Comparison of ENCODE assay signal across 28 cellular contexts in the genomic region with DNA sequence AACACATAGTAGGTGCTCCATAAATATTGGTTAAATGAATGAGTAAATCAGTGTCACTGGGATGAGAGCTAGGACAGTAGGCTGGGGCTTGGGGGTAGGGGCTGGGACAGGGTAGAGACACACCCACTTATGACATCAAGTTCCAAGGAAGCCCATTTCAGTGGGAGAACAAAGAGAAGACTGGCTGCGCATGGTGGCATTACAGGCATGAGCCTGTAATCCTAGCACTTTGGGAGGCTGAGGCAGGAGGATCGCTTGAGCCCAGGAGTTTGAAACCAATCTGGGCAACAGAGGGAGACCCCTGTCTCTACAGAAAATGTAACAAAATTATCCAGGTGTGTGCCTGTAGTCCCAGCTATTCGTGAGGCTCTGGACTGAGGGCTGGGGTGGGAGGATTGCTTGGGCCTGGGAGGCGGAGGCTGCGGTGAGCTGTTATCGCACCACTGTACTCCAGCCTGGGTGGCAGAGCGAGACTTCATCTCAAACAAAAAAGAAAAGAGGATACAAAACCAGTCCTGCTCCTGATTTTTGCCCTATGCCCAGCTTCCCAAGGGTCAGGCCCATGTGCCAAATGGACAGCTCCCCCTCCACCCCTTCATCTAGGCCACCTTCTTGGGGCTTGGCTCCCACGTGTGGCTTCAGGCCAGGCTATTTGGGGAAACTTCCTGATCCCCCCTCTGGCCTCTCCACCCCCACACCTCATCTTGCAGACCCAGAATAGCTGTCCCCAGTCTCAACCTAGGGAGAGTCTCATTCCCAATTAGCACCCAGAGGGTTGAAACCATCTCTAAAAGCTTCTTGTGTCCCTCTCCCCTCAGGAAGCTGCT. TPM values are rescaled to one million over a fixed set of nuclear protein-coding genes. Genes with fewer than 3 reads are reported as not detected.
DNase-seq lines count a peak whose midpoint lies in the region; ATAC-seq, FAIRE-seq and TF ChIP-seq lines count a peak whose summit lies in the region.
"Had no signal": no experiment of that assay in that cellular context is flagged by ENCODE, and none has a peak within 500 bp of the region (broad histone marks: within the 10 kb centered on the region; RNA-seq: fewer than 3 reads in every experiment).

No MANE protein-coding gene starts in this region.

- H3K36me3 ChIP-seq in HEK293 (ENCODE audit: control insufficient read depth in 2 of 2, insufficient read depth in 1 of 2, low read length in 2 of 2) (no peaks in the 10 kb centered on the region), K562 (ENCODE audit: control insufficient read depth, insufficient read depth, low read length) (no peaks in the 10 kb centered on the region), osteoblast (ENCODE audit: insufficient read depth, low read length) (no peaks in the 10 kb centered on the region), PC-9 (ENCODE audit: low read depth) (no peaks in the 10 kb centered on the region)
- H3K36me3 ChIP-seq: BE2C; BLaER1 treated with 17β-estradiol and CSF1 and Interleukin-3, amounts not matched to agents 10 nM and 100 nM had no signal

- H3K9me3 ChIP-seq in HEK293 (ENCODE audit: control insufficient read depth, insufficient read depth, low read depth, low read length) (no peaks in the 10 kb centered on the region), K562 (replicated peaks; ENCODE audit: control insufficient read depth, insufficient read depth, low read depth, low read length) (no peaks in the 10 kb centered on the region), osteoblast (ENCODE audit: low read depth, low read length) (no peaks in the 10 kb centered on the region), PC-9 (ENCODE audit: insufficient read depth, low read depth) (no peaks in the 10 kb centered on the region)
- H3K9me3 ChIP-seq: A549; BE2C; BLaER1 treated with 17β-estradiol and CSF1 and Interleukin-3, amounts not matched to agents 10 nM and 100 nM had no signal

- TF ChIP-seq CTCF in HEK293 (tag by site-specific recombination; IDR thresholded peaks at IDR 0.05): no peak
- TF ChIP-seq CTCF in K562 (IDR thresholded peaks at IDR 0.05 in 2 of 3, conservative IDR thresholded peaks at IDR 0.05 in 1 of 3; ENCODE audit: insufficient read depth in 2 of 3, low read depth in 1 of 3, low read length in 3 of 3): no peak
- no peak for TF ChIP-seq CTCF in osteoblast (IDR thresholded peaks at IDR 0.05; ENCODE audit: extremely low read depth, low read depth, low read length)
- TF ChIP-seq CTCF in PC-9 (conservative IDR thresholded peaks at IDR 0.05): no peak

- H3K79me2 ChIP-seq in K562 (ENCODE audit: control insufficient read depth, insufficient read depth, low read length): no peaks in the 10 kb centered on the region
- H3K79me2 ChIP-seq in osteoblast (ENCODE audit: insufficient read depth, low read length): no peaks in the 10 kb centered on the region
- H3K79me2 ChIP-seq in PC-9 (ENCODE audit: low read depth): no peaks in the 10 kb centered on the region

- 3% methylated on average over 7 of the region's 8 CpGs for WGBS in K562 (ENCODE audit: insufficient coverage, low coverage, missing lambda C conversion rate)

- TF ChIP-seq EP300 in K562 (IDR thresholded peaks at IDR 0.05; ENCODE audit: low read length): no peak

- no peak for TF ChIP-seq RAD21 in K562 (CRISPR knock-in tag; conservative IDR thresholded peaks at IDR 0.05 in 1 of 2, IDR thresholded peaks at IDR 0.05 in 1 of 2)

- ATAC-seq in K562 (peak; percentile 89), GM18502 (IDR thresholded peaks at IDR 0.05; ENCODE audit: poor library complexity, unreplicated experiment) (no peak), GM18868 (IDR thresholded peaks at IDR 0.05; ENCODE audit: unreplicated experiment) (no peak)
- ATAC-seq: HCT116 had no signal

- BruUV-seq in K562 (replicated peaks; lab: Mats Ljungman, UMichigan) (no TSS peak), PC-9 (replicated peaks; lab: Mats Ljungman, UMichigan) (no TSS peak)

- H3K4me1 ChIP-seq in HEK293 (ENCODE audit: control insufficient read depth, insufficient read depth, low read length) (peaks cover 5% of the 10 kb centered on the region), K562 (replicated peaks in 1 of 2; ENCODE audit: control insufficient read depth in 2 of 2, insufficient read depth in 2 of 2, low read length in 2 of 2) (peaks cover 30 to 32% of the 10 kb centered on the region in 2 experiments), osteoblast (ENCODE audit: insufficient read depth, low read length) (no peaks in the 10 kb centered on the region), PC-9 (replicated peaks; ENCODE audit: insufficient read depth) (no peaks in the 10 kb centered on the region)

- DNase-seq in K562 (ENCODE audit: extremely low read depth in 1 of 4, low spot score in 3 of 4): peak in 1 of 4 experiments; percentile 70
- peak; percentile 52 for DNase-seq in islet precursor cell
- DNase-seq in osteoblast (ENCODE audit: insufficient read length, low spot score, missing footprints): peak; percentile 58
- no peak for DNase-seq in GDM1 (lab: John Stamatoyannopoulos, UW)
- DNase-seq in PC-9: no peak
- DNase-seq: 8988T; ACHN; AML-193; BE2C; Calu3; CD4-positive, alpha-beta memory T cell; COR-L47; DMS53; DMS79 treated with DMSO at 0.1 percent for 48 hours; GM23248; H9; HFFc6 had no signal

- CTCF ChIA-PET in HEK293 (lab: Yijun Ruan, JAX) (interaction anchor here (0.5 to 4.3 kb wide), 6 partner anchors 10 to 293 kb away, joined by 3 to 30 read pairs (median 6); no protein-coding TSS in a partner anchor), K562 (lab: Yijun Ruan, JAX; ENCODE audit: low intra/inter-chr PET ratio) (no interaction called here), PC-9 (lab: Charles Lee) (no interaction called here)

- H4K20me1 ChIP-seq in K562 (replicated peaks; ENCODE audit: control insufficient read depth, insufficient read depth, low read length) (no peaks in the 10 kb centered on the region; the same call in 1 of the 2 replicates), osteoblast (ENCODE audit: insufficient read depth, low read length) (no peaks in the 10 kb centered on the region), PC-9 (ENCODE audit: insufficient read depth) (no peaks in the 10 kb centered on the region)
- H4K20me1 ChIP-seq: BLaER1 treated with 17β-estradiol and CSF1 and Interleukin-3, amounts not matched to agents 10 nM and 100 nM had no signal

- peak overlapping the region; percentile 48; the same call in 1 of the 2 replicates for H3K4me2 ChIP-seq in K562 (ENCODE audit: insufficient read depth, low read length)
- H3K4me2 ChIP-seq in osteoblast (ENCODE audit: insufficient read depth, low read length): no peak overlapping the region
- H3K4me2 ChIP-seq in PC-9: no peak overlapping the region
- H3K4me2 ChIP-seq: A549 had no signal

- peaks cover 0 to 9% of the 10 kb centered on the region in 2 experiments; a peak in 1 of 5 replicates for H3K27me3 ChIP-seq in K562 (ENCODE audit: control insufficient read depth in 2 of 2, insufficient read depth in 2 of 2, low read length in 2 of 2)
- H3K27me3 ChIP-seq in osteoblast (ENCODE audit: insufficient read depth, low read length): peaks cover 42% of the 10 kb centered on the region
- no peaks in the 10 kb centered on the region for H3K27me3 ChIP-seq in PC-9 (ENCODE audit: insufficient read depth, low read depth)
- H3K27me3 ChIP-seq: BE2C had no signal

- H3K4me3 ChIP-seq in HEK293 (ENCODE audit: low read depth, low read length) (no peak overlapping the region), K562 (no peak overlapping the region), osteoblast (ENCODE audit: insufficient read depth, low read length) (no peak overlapping the region), PC-9 (no peak overlapping the region)
- H3K4me3 ChIP-seq: A549; BLaER1 treated with 17β-estradiol and CSF1 and Interleukin-3, amounts not matched to agents 10 nM and 100 nM; GM23248 had no signal

- intact Hi-C loops in K562 (cut with micrococcal nuclease): no loop called here
- intact Hi-C loops in PC-9 (cut with micrococcal nuclease; ENCODE audit: unreplicated experiment): no loop called here

- POLR2A ChIA-PET in HEK293 (lab: Yijun Ruan, JAX) (interaction anchor here (0.6 to 1.1 kb wide), 2 partner anchors 36 to 45 kb away, joined by 3 to 4 read pairs; no protein-coding TSS in a partner anchor), K562 (lab: Yijun Ruan, JAX) (interaction anchor here (0.5 to 1.7 kb wide), 8 partner anchors 10 to 102 kb away, joined by 3 to 4 read pairs (median 3); no protein-coding TSS in a partner anchor), PC-9 (lab: Charles Lee; ENCODE audit: unreplicated experiment) (no interaction called here)

- H2AFZ ChIP-seq in K562 (ENCODE audit: low read depth, low read length) (peak overlapping the region; percentile 74), osteoblast (ENCODE audit: low read length) (no peak overlapping the region), PC-9 (no peak overlapping the region)
- H2AFZ ChIP-seq: GM23248 had no signal

- no peaks in the 10 kb centered on the region for H3K9me2 ChIP-seq in PC-9 (ENCODE audit: insufficient read depth)

- no peak overlapping the region for H3K27ac ChIP-seq in HEK293 (ENCODE audit: extremely low read depth, low read depth, low read length)
- no peak overlapping the region for H3K27ac ChIP-seq in K562 (ENCODE audit: extremely low read depth, low read depth, low read length)
- H3K27ac ChIP-seq in osteoblast (ENCODE audit: low read depth, low read length): no peak overlapping the region
- H3K27ac ChIP-seq in PC-9: no peak overlapping the region
- H3K27ac ChIP-seq: A549; BLaER1 treated with 17β-estradiol and CSF1 and Interleukin-3, amounts not matched to agents 10 nM and 100 nM; GM23248 had no signal

- TF ChIP-seq POLR2A in K562 (conservative IDR thresholded peaks at IDR 0.05): no peak

- H3K9ac ChIP-seq in K562 (ENCODE audit: insufficient read depth in 1 of 2, low read depth in 2 of 2, low read length in 2 of 2): peak overlapping the region in 1 of 2 experiments; percentile 38; a peak in 3 of 4 replicates
- H3K9ac ChIP-seq: BLaER1 treated with 17β-estradiol and CSF1 and Interleukin-3, amounts not matched to agents 10 nM and 100 nM; GM23248 had no signal

- H3K9me1 ChIP-seq in K562 (ENCODE audit: control insufficient read depth, insufficient read depth, low read length): no peaks in the 10 kb centered on the region

- FAIRE-seq in K562 (lab: Jason Lieb, UNC): peak; percentile 92
- FAIRE-seq: A549, GM12892, GM19239 had no signal

- H3F3A ChIP-seq in PC-9 (ENCODE audit: insufficient read depth, low read depth): peaks cover 11% of the 10 kb centered on the region; the same call in 1 of the 2 replicates

- in situ Hi-C loops in K562 (cut with MboI): no loop called here

RNA-seq across cellular contexts. Expression of a gene that starts 7.1 kb away (rescaled TPM):
- 0.44 and 0.86 TPM in 2 replicates for total RNA-seq in K562 (2011; cell fraction: chromatin; rRNA removed; ENCODE audit: low replicate concordance)
- total RNA-seq in K562 (2011; cell fraction: nucleolus; rRNA removed): 0.79 and 0.83 TPM in 2 replicates
- total RNA-seq in K562 (2011; cell fraction: nucleoplasm; rRNA removed): 0.73 and 1.5 TPM in 2 replicates
- total RNA-seq in K562 (2014; rRNA removed) (0.20 TPM in 1 of 2 replicates, not detected in the other), K562 (2014; rRNA removed; fragmentation: Illumina TruSeq; extraction: Trizol) (0.16 and 0.25 TPM in 2 replicates), K562 (2015; rRNA removed; fragmentation: Illumina TruSeq; extraction: Trizol) (0.08 and 0.11 TPM in 2 replicates), K562 (2021) (0.22 and 0.34 TPM in 2 replicates), osteoblast (not detected in 2 replicates), PC-9 (2021) (1.7 and 2.1 TPM in 2 replicates)
- polyA plus RNA-seq in K562 (2011; rRNA removed) (0.35 and 0.42 TPM in 2 replicates), K562 (2014; fragmentation: Illumina TruSeq; extraction: Trizol) (0.28 and 0.29 TPM in 2 replicates), K562 (2014; fragmentation: Nextera tagmentation; extraction: Ambion mirVana) (under 1 TPM; 0.03 to 0.04 TPM), K562 (2014; rRNA removed) (0.15 and 0.74 TPM in 2 replicates)
- 0.48 and 0.63 TPM in 2 replicates for polyA plus RNA-seq in K562 (2011; cell fraction: cytosol; rRNA removed)
- polyA plus RNA-seq in K562 (2011; cell fraction: nucleus; rRNA removed): 0.80 and 0.84 TPM in 2 replicates
- polyA plus RNA-seq in K562 (2012): 0.25 and 1.9 TPM in 2 replicates
- polyA minus RNA-seq in K562 (2011; rRNA and poly(A)+ RNA removed): 0.11 and 0.18 TPM in 2 replicates
- polyA minus RNA-seq in K562 (2011; cell fraction: cytosol; rRNA and poly(A)+ RNA removed): not detected in 2 replicates
- not detected in 2 replicates for polyA minus RNA-seq in K562 (2011; cell fraction: nucleus; rRNA and poly(A)+ RNA removed)
- total RNA-seq: GM23248, HFFc6 had no signal
- polyA plus RNA-seq: CD4-positive, alpha-beta memory T cell; GM23248 had no signal

RNA-seq across cellular contexts. Expression of a gene that starts 21.3 kb away (rescaled TPM):
- total RNA-seq in K562 (2011; cell fraction: chromatin; rRNA removed; ENCODE audit: low replicate concordance): 6.6 and 9.3 TPM in 2 replicates
- 4.5 and 5.7 TPM in 2 replicates for total RNA-seq in K562 (2011; cell fraction: nucleolus; rRNA removed)
- 5.0 and 5.1 TPM in 2 replicates for total RNA-seq in K562 (2011; cell fraction: nucleoplasm; rRNA removed)
- 1.5 and 3.0 TPM in 2 replicates for total RNA-seq in K562 (2014; rRNA removed)
- 0.51 and 0.76 TPM in 2 replicates for total RNA-seq in K562 (2014; rRNA removed; fragmentation: Illumina TruSeq; extraction: Trizol)
- total RNA-seq in K562 (2015; rRNA removed; fragmentation: Illumina TruSeq; extraction: Trizol): 1.1 and 1.2 TPM in 2 replicates
- total RNA-seq in K562 (2021): 1.7 and 2.3 TPM in 2 replicates
- polyA plus RNA-seq in K562 (2011; rRNA removed): 1.6 and 3.5 TPM in 2 replicates
- 3.9 and 5.4 TPM in 2 replicates for polyA plus RNA-seq in K562 (2011; cell fraction: cytosol; rRNA removed)
- polyA plus RNA-seq in K562 (2011; cell fraction: nucleus; rRNA removed): 7.8 and 12.8 TPM in 2 replicates
- 1.5 and 4.2 TPM in 2 replicates for polyA plus RNA-seq in K562 (2012)
- polyA plus RNA-seq in K562 (2014; fragmentation: Illumina TruSeq; extraction: Trizol): 1.4 TPM in 2 replicates
- under 1 TPM; 0.15 to 0.25 TPM for polyA plus RNA-seq in K562 (2014; fragmentation: Nextera tagmentation; extraction: Ambion mirVana)
- polyA plus RNA-seq in K562 (2014; rRNA removed): 1.9 and 2.4 TPM in 2 replicates
- polyA minus RNA-seq in K562 (2011; rRNA and poly(A)+ RNA removed): 0.84 and 1.1 TPM in 2 replicates
- polyA minus RNA-seq in K562 (2011; cell fraction: cytosol; rRNA and poly(A)+ RNA removed): 1.7 and 2.9 TPM in 2 replicates
- polyA minus RNA-seq in K562 (2011; cell fraction: nucleus; rRNA and poly(A)+ RNA removed): 1.9 and 4.2 TPM in 2 replicates
- total RNA-seq in osteoblast: 18.5 and 23.0 TPM in 2 replicates
- total RNA-seq in PC-9 (2021): 17.9 and 26.0 TPM in 2 replicates

RNA-seq across cellular contexts. Expression of a gene that starts 30.0 kb away (rescaled TPM):
- total RNA-seq in K562 (2011; cell fraction: chromatin; rRNA removed; ENCODE audit: low replicate concordance): 97.5 and 216 TPM in 2 replicates
- 139 and 145 TPM in 2 replicates for total RNA-seq in K562 (2011; cell fraction: nucleolus; rRNA removed)
- total RNA-seq in K562 (2011; cell fraction: nucleoplasm; rRNA removed): 84.1 and 110 TPM in 2 replicates
- total RNA-seq in K562 (2014; rRNA removed) (22.9 and 29.3 TPM in 2 replicates), K562 (2014; rRNA removed; fragmentation: Illumina TruSeq; extraction: Trizol) (13.9 and 18.7 TPM in 2 replicates), K562 (2015; rRNA removed; fragmentation: Illumina TruSeq; extraction: Trizol) (31.9 and 32.8 TPM in 2 replicates), K562 (2021) (57.2 and 57.8 TPM in 2 replicates), osteoblast (8.3 and 9.0 TPM in 2 replicates), PC-9 (2021) (42.1 and 47.6 TPM in 2 replicates)
- polyA plus RNA-seq in K562 (2011; rRNA removed) (64.6 and 64.7 TPM in 2 replicates), K562 (2014; fragmentation: Illumina TruSeq; extraction: Trizol) (54.4 and 57.1 TPM in 2 replicates), K562 (2014; fragmentation: Nextera tagmentation; extraction: Ambion mirVana) (1 to 10 TPM; 1.5 to 4.9 TPM), K562 (2014; rRNA removed) (80.4 and 92.0 TPM in 2 replicates)
- 26.0 and 41.1 TPM in 2 replicates for polyA plus RNA-seq in K562 (2011; cell fraction: cytosol; rRNA removed)
- polyA plus RNA-seq in K562 (2011; cell fraction: nucleus; rRNA removed): 518 and 949 TPM in 2 replicates
- polyA plus RNA-seq in K562 (2012): 43.2 and 57.4 TPM in 2 replicates
- polyA minus RNA-seq in K562 (2011; rRNA and poly(A)+ RNA removed): 13.2 and 20.1 TPM in 2 replicates
- 13.4 and 13.8 TPM in 2 replicates for polyA minus RNA-seq in K562 (2011; cell fraction: cytosol; rRNA and poly(A)+ RNA removed)
- polyA minus RNA-seq in K562 (2011; cell fraction: nucleus; rRNA and poly(A)+ RNA removed): 44.7 and 47.8 TPM in 2 replicates

RNA-seq across cellular contexts. Expression of a gene that starts 31.4 kb away (rescaled TPM):
- 0.62 and 0.92 TPM in 2 replicates for total RNA-seq in K562 (2011; cell fraction: chromatin; rRNA removed; ENCODE audit: low replicate concordance)
- total RNA-seq in K562 (2011; cell fraction: nucleolus; rRNA removed): 0.26 and 0.67 TPM in 2 replicates
- total RNA-seq in K562 (2011; cell fraction: nucleoplasm; rRNA removed): 0.22 and 0.31 TPM in 2 replicates
- total RNA-seq in K562 (2014; rRNA removed) (0.08 TPM in 1 of 2 replicates, not detected in the other), K562 (2014; rRNA removed; fragmentation: Illumina TruSeq; extraction: Trizol) (not detected in 2 replicates), K562 (2015; rRNA removed; fragmentation: Illumina TruSeq; extraction: Trizol) (0.07 TPM in 1 of 2 replicates, not detected in the other), K562 (2021) (0.11 and 0.16 TPM in 2 replicates), osteoblast (not detected in 2 replicates), PC-9 (2021) (0.33 TPM in 1 of 2 replicates, not detected in the other)
- polyA plus RNA-seq in K562 (2011; rRNA removed) (0.04 and 0.08 TPM in 2 replicates), K562 (2014; fragmentation: Illumina TruSeq; extraction: Trizol) (not detected in 2 replicates), K562 (2014; fragmentation: Nextera tagmentation; extraction: Ambion mirVana) (under 1 TPM; 0.04 to 0.06 TPM), K562 (2014; rRNA removed) (0.05 and 0.13 TPM in 2 replicates)
- 0.06 TPM in 1 of 2 replicates, not detected in the other for polyA plus RNA-seq in K562 (2011; cell fraction: cytosol; rRNA removed)
- 0.41 and 0.74 TPM in 2 replicates for polyA plus RNA-seq in K562 (2011; cell fraction: nucleus; rRNA removed)
- 0.27 and 0.36 TPM in 2 replicates for polyA plus RNA-seq in K562 (2012)
- polyA minus RNA-seq in K562 (2011; rRNA and poly(A)+ RNA removed): 0.18 TPM in 1 of 2 replicates, not detected in the other
- not detected in 2 replicates for polyA minus RNA-seq in K562 (2011; cell fraction: cytosol; rRNA and poly(A)+ RNA removed)
- 0.13 and 0.22 TPM in 2 replicates for polyA minus RNA-seq in K562 (2011; cell fraction: nucleus; rRNA and poly(A)+ RNA removed)
- total RNA-seq: CD4-positive, alpha-beta memory T cell; G401; GM23248; H4; HFFc6 had no signal
- polyA plus RNA-seq: CD14-positive monocyte; CD4-positive, alpha-beta memory T cell had no signal

RNA-seq across cellular contexts. Expression of a gene that starts 40.8 kb away (rescaled TPM):
- 0.88 and 2.5 TPM in 2 replicates for total RNA-seq in K562 (2011; cell fraction: chromatin; rRNA removed; ENCODE audit: low replicate concordance)
- total RNA-seq in K562 (2011; cell fraction: nucleolus; rRNA removed): 1.8 and 2.0 TPM in 2 replicates
- total RNA-seq in K562 (2011; cell fraction: nucleoplasm; rRNA removed): 0.95 and 1.2 TPM in 2 replicates
- total RNA-seq in K562 (2014; rRNA removed): 0.78 and 0.86 TPM in 2 replicates
- 0.22 and 0.29 TPM in 2 replicates for total RNA-seq in K562 (2014; rRNA removed; fragmentation: Illumina TruSeq; extraction: Trizol)
- 0.29 and 0.34 TPM in 2 replicates for total RNA-seq in K562 (2015; rRNA removed; fragmentation: Illumina TruSeq; extraction: Trizol)
- 1.1 and 1.2 TPM in 2 replicates for total RNA-seq in K562 (2021)
- 0.49 and 0.55 TPM in 2 replicates for polyA plus RNA-seq in K562 (2011; rRNA removed)
- polyA plus RNA-seq in K562 (2011; cell fraction: cytosol; rRNA removed): 0.56 and 0.91 TPM in 2 replicates
- 0.65 and 1.1 TPM in 2 replicates for polyA plus RNA-seq in K562 (2011; cell fraction: nucleus; rRNA removed)
- 0.86 and 1.8 TPM in 2 replicates for polyA plus RNA-seq in K562 (2012)
- 0.31 and 0.61 TPM in 2 replicates for polyA plus RNA-seq in K562 (2014; fragmentation: Illumina TruSeq; extraction: Trizol)
- under 1 TPM; 0.10 to 0.17 TPM for polyA plus RNA-seq in K562 (2014; fragmentation: Nextera tagmentation; extraction: Ambion mirVana)
- polyA plus RNA-seq in K562 (2014; rRNA removed): 0.38 and 0.71 TPM in 2 replicates
- polyA minus RNA-seq in K562 (2011; rRNA and poly(A)+ RNA removed): 0.09 and 0.35 TPM in 2 replicates
- polyA minus RNA-seq in K562 (2011; cell fraction: cytosol; rRNA and poly(A)+ RNA removed): 0.64 and 0.67 TPM in 2 replicates
- 0.22 and 0.27 TPM in 2 replicates for polyA minus RNA-seq in K562 (2011; cell fraction: nucleus; rRNA and poly(A)+ RNA removed)
- total RNA-seq in osteoblast: under 0.01 and 0.29 TPM in 2 replicates
- total RNA-seq in PC-9 (2021): 3.4 and 3.7 TPM in 2 replicates
- total RNA-seq: GM23248 had no signal
- polyA plus RNA-seq: GM23248 had no signal

Comparison
In these comparisons a context has a peak if more than half of its experiments do, and no peak if none do; other contexts are left out.
1. DNase-seq: peak in islet precursor cell (single experiment) and osteoblast (single experiment); none in GDM1 (single experiment) and PC-9 (0 of 2).